In genomic region chr6:142810952-142811514, GRCh38 we compare ENCODE assay signal across 11 cellular contexts.
DNase-seq lines count a peak whose midpoint lies in the region; ATAC-seq and TF ChIP-seq lines count a peak whose summit lies in the region.
"Had no signal": no experiment of that assay in that cellular context is flagged by ENCODE, and none has a peak within 500 bp of the region (broad histone marks: within the 10 kb centered on the region; RNA-seq: fewer than 3 reads in every experiment).

No MANE protein-coding gene starts in this region.

- H3K27ac ChIP-seq in smooth muscle cell (ENCODE audit: low read depth) = peak overlapping the region; percentile 41
- H3K27ac ChIP-seq: 22Rv1 had no signal

- no peaks in the 10 kb centered on the region for H3K27me3 ChIP-seq in smooth muscle cell (ENCODE audit: low read depth)

- TF ChIP-seq CTCF in smooth muscle cell (IDR thresholded peaks at IDR 0.05; ENCODE audit: borderline replicate concordance, insufficient read depth, poor library complexity, severe bottlenecking) = no peak

- no peaks in the 10 kb centered on the region for H3K79me2 ChIP-seq in smooth muscle cell (ENCODE audit: low read depth)

- H3K9ac ChIP-seq in smooth muscle cell (ENCODE audit: low read depth) = no peak overlapping the region

- no peak overlapping the region for H2AFZ ChIP-seq in smooth muscle cell (ENCODE audit: low read depth)

- peak; percentile 59 to 62 for ATAC-seq in activated CD4-positive, CD25-positive, alpha-beta regulatory T cell treated with anti-CD3 and anti-CD28 coated beads, Interleukin-2, amount 50 U/mL, for 24 hours
- ATAC-seq in HG02870 (IDR thresholded peaks at IDR 0.05; ENCODE audit: unreplicated experiment) (peak; percentile 50), HG03521 (IDR thresholded peaks at IDR 0.05; ENCODE audit: unreplicated experiment) (no peak)
- ATAC-seq in activated naive CD8-positive, alpha-beta T cell treated with anti-CD3 and anti-CD28 coated beads, Interleukin-2, amount 50 U/mL, for 24 hours = peak; percentile 75
- ATAC-seq: right cardiac atrium had no signal

- 65% methylated on average over 6 of the region's 6 CpGs for WGBS in smooth muscle cell (ENCODE audit: low lambda C conversion rate)

- H3K27ac Mint-ChIP-seq in activated naive CD8-positive, alpha-beta T cell treated with anti-CD3 and anti-CD28 coated beads, Interleukin-2, amount 50 U/mL, for 24 hours = peak overlapping the region; percentile 87

- H3K4me1 ChIP-seq in smooth muscle cell (ENCODE audit: low read depth) = peaks cover 6% of the 10 kb centered on the region

- no peak for DNase-seq in activated CD4-positive, CD25-positive, alpha-beta regulatory T cell treated with anti-CD3 and anti-CD28 coated beads, Interleukin-2, amount 50 U/mL, for 72 hours
- DNase-seq in activated naive CD8-positive, alpha-beta T cell treated with anti-CD3 and anti-CD28 coated beads, Interleukin-2, amount 50 U/mL, for 24 hours = no peak
- DNase-seq in smooth muscle cell (lab: John Stamatoyannopoulos, UW; ENCODE audit: unreplicated experiment) = no peak
- DNase-seq in UCSD-AML1 (lab: John Stamatoyannopoulos, UW; ENCODE audit: unreplicated experiment) = no peak
- DNase-seq in ecto neural progenitor cell (ENCODE audit: low spot score) = no peak
- DNase-seq: NCI-H69, right cardiac atrium had no signal

- H3K9me3 ChIP-seq in smooth muscle cell (replicated peaks; ENCODE audit: low read depth) = no peaks in the 10 kb centered on the region

- H3K36me3 ChIP-seq in smooth muscle cell (ENCODE audit: low read depth) = no peaks in the 10 kb centered on the region

- H4K20me1 ChIP-seq in smooth muscle cell (ENCODE audit: low read depth) = peaks cover 19% of the 10 kb centered on the region

- H3F3A ChIP-seq in smooth muscle cell (ENCODE audit: low read depth) = no peaks in the 10 kb centered on the region

- H3K36me3 Mint-ChIP-seq in activated naive CD8-positive, alpha-beta T cell treated with anti-CD3 and anti-CD28 coated beads, Interleukin-2, amount 50 U/mL, for 24 hours (ENCODE audit: low read depth) = peaks cover 49% of the 10 kb centered on the region

- H3K9me3 Mint-ChIP-seq in activated naive CD8-positive, alpha-beta T cell treated with anti-CD3 and anti-CD28 coated beads, Interleukin-2, amount 50 U/mL, for 24 hours = peaks cover 10% of the 10 kb centered on the region

- peak overlapping the region; percentile 61 for H3K4me3 Mint-ChIP-seq in activated naive CD8-positive, alpha-beta T cell treated with anti-CD3 and anti-CD28 coated beads, Interleukin-2, amount 50 U/mL, for 24 hours

- peak overlapping the region; percentile 40 for H3K4me2 ChIP-seq in smooth muscle cell

- no peak overlapping the region for H3K4me3 ChIP-seq in smooth muscle cell

- H3K4me1 Mint-ChIP-seq in activated naive CD8-positive, alpha-beta T cell treated with anti-CD3 and anti-CD28 coated beads, Interleukin-2, amount 50 U/mL, for 24 hours = peaks cover 83% of the 10 kb centered on the region

- H3K27me3 Mint-ChIP-seq in activated naive CD8-positive, alpha-beta T cell treated with anti-CD3 and anti-CD28 coated beads, Interleukin-2, amount 50 U/mL, for 24 hours = no peaks in the 10 kb centered on the region
